13 cellular contexts compared by ENCODE assay signal in genomic region chr6:1286972-1287600, GRCh38. TPM values are rescaled to one million over a fixed set of nuclear protein-coding genes. Genes with fewer than 3 reads are reported as not detected.
DNase-seq lines count a peak whose midpoint lies in the region; ATAC-seq and TF ChIP-seq lines count a peak whose summit lies in the region.
"Had no signal": no experiment of that assay in that cellular context is flagged by ENCODE, and none has a peak within 500 bp of the region (broad histone marks: within the 10 kb centered on the region; RNA-seq: fewer than 3 reads in every experiment).

No MANE protein-coding gene starts in this region.

- no peaks in the 10 kb centered on the region for H3K9me2 ChIP-seq in GM23248 (ENCODE audit: insufficient read depth)

- TF ChIP-seq POLR2A in stomach (IDR thresholded peaks at IDR 0.05) (no peak), uterus (IDR thresholded peaks at IDR 0.05) (no peak)

- peak; percentile 94 for DNase-seq in GM23248
- peak; percentile 89 for DNase-seq in RWPE1 (ENCODE audit: low spot score)
- peak; percentile 86 for DNase-seq in fibroblast of mammary gland (ENCODE audit: low read depth)
- peak; percentile 43 for DNase-seq in stomach
- DNase-seq in stimulated activated CD8-positive, alpha-beta memory T cell treated with anti-CD3 and anti-CD28 coated beads, Interleukin-4, amount 100 ng/mL, for 48 hours: no peak
- no peak for DNase-seq in COLO668 (lab: John Stamatoyannopoulos, UW; ENCODE audit: unreplicated experiment)
- DNase-seq in uterus: no peak
- DNase-seq: activated CD8-positive, alpha-beta memory T cell treated with anti-CD3 and anti-CD28 coated beads for 24 hours; GDM1 had no signal

- in situ Hi-C loops in GM23248 (cut with MboI): no loop called here

- H3K9ac ChIP-seq in GM23248: peak overlapping the region; percentile 18; the same call in 1 of the 2 replicates
- H3K9ac ChIP-seq: parathyroid adenoma had no signal

- ATAC-seq in HG02588 (IDR thresholded peaks at IDR 0.05; ENCODE audit: unreplicated experiment): no peak

- no peak overlapping the region for H2AFZ ChIP-seq in GM23248
- H2AFZ ChIP-seq: parathyroid adenoma had no signal

- CTCF ChIA-PET in RWPE1 (lab: Yijun Ruan, JAX): interaction anchor here (0.7 kb wide), 1 partner anchor 64 kb away, joined by 3 read pairs; no protein-coding TSS in a partner anchor

- H3K79me2 ChIP-seq in GM23248 (ENCODE audit: insufficient read depth): no peaks in the 10 kb centered on the region
- H3K79me2 ChIP-seq: parathyroid adenoma had no signal

- 29 to 30% methylated on average over 8 of the region's 8 CpGs for WGBS in GM23248 (ENCODE audit: low coverage in 1 of 2, low lambda C conversion rate in 2 of 2, missing lambda C conversion rate in 2 of 2), 2 experiments
- 77 to 85% (median 82%) methylated on average over 8 of the region's 8 CpGs for WGBS in stomach, 5 donors

- H3K9me3 ChIP-seq in GM23248 (ENCODE audit: low read depth) (no peaks in the 10 kb centered on the region), stomach (no peaks in the 10 kb centered on the region), uterus (no peaks in the 10 kb centered on the region)

- peak overlapping the region; percentile 79 for H3K27ac ChIP-seq in GM23248
- peak overlapping the region; percentile 81 for H3K27ac ChIP-seq in RWPE1
- H3K27ac ChIP-seq in stomach: peak overlapping the region in 2 of 5 donors; percentile 43 to 79
- H3K27ac ChIP-seq in uterus: no peak overlapping the region
- H3K27ac ChIP-seq: parathyroid adenoma had no signal

- H3K4me1 ChIP-seq in GM23248 (ENCODE audit: insufficient read depth) (peaks cover 32% of the 10 kb centered on the region), stomach (peaks cover 5 to 12% (median 6%) of the 10 kb centered on the region in 4 donors), uterus (no peaks in the 10 kb centered on the region)
- H3K4me1 ChIP-seq: parathyroid adenoma had no signal

- no peak for TF ChIP-seq CTCF in RWPE1 (conservative IDR thresholded peaks at IDR 0.05; ENCODE audit: low read depth)
- no peak for TF ChIP-seq CTCF in fibroblast of mammary gland (conservative IDR thresholded peaks at IDR 0.05; ENCODE audit: control insufficient read depth, insufficient read depth, low read depth, low read length)
- TF ChIP-seq CTCF in stomach (IDR thresholded peaks at IDR 0.05): no peak
- no peak for TF ChIP-seq CTCF in uterus (IDR thresholded peaks at IDR 0.05)

- POLR2A ChIA-PET in RWPE1 (lab: Yijun Ruan, JAX; ENCODE audit: low non-redundant PET): no interaction called here

- no peaks in the 10 kb centered on the region for H4K20me1 ChIP-seq in GM23248 (ENCODE audit: insufficient read depth)

- no peak overlapping the region for H3K4me3 ChIP-seq in GM23248
- no peak overlapping the region for H3K4me3 ChIP-seq in fibroblast of mammary gland (ENCODE audit: control insufficient read depth, low read depth, low read length)
- H3K4me3 ChIP-seq in stomach: no peak overlapping the region
- H3K4me3 ChIP-seq in uterus: no peak overlapping the region

- intact Hi-C loops in stomach (cut with DNase I; ENCODE audit: low total_unique reads): no loop called here
- intact Hi-C loops in uterus (cut with DNase I; ENCODE audit: low total_unique reads): no loop called here

- H3K27me3 ChIP-seq in GM23248 (replicated peaks; ENCODE audit: insufficient read depth): no peaks in the 10 kb centered on the region
- no peaks in the 10 kb centered on the region for H3K27me3 ChIP-seq in stomach
- no peaks in the 10 kb centered on the region for H3K27me3 ChIP-seq in uterus

- peak overlapping the region; percentile 35 for H3K4me2 ChIP-seq in GM23248 (ENCODE audit: unreplicated experiment)

- peaks cover 41% of the 10 kb centered on the region for H3F3A ChIP-seq in GM23248 (ENCODE audit: insufficient read depth)

- H3K36me3 ChIP-seq in GM23248 (ENCODE audit: low read depth) (no peaks in the 10 kb centered on the region), stomach (no peaks in the 10 kb centered on the region), uterus (no peaks in the 10 kb centered on the region)

- TF ChIP-seq EP300 in stomach (IDR thresholded peaks at IDR 0.05): no peak

RNA-seq across cellular contexts. Expression of gene FOXQ1, which starts 24.8 kb away (rescaled TPM):
- total RNA-seq in GM23248 (2014; rRNA removed; shearing (Covaris generic)): under 0.01 TPM in 1 of 2 replicates, not detected in the other
- polyA plus RNA-seq in GM23248 (2016; fragmentation: Nextera tagmentation; extraction: Ambion mirVana): not detected in 2 replicates
- total RNA-seq in stomach: 10 to 100 TPM in 4 of 5 donors, not detected in 1; 13.4 to 97.7 (median 38.2) TPM
- polyA plus RNA-seq in stomach: 10 to 100 TPM; 11.7 to 95.6 (median 17.4) TPM
- total RNA-seq in uterus: under 1 TPM in 2 of 4 donors, not detected in 2; 0.18 to 0.48 TPM
- total RNA-seq: cardiac septum, SK-MEL-5 had no signal

Comparison
In these comparisons a context has a peak if more than half of its experiments do, and no peak if none do; other contexts are left out.
1. DNase-seq: peak in GM23248 (single experiment), RWPE1 (single experiment), fibroblast of mammary gland (single experiment) and stomach (single experiment); none in stimulated activated CD8-positive, alpha-beta memory T cell treated with anti-CD3 and anti-CD28 coated beads, Interleukin-4, amount 100 ng/mL, for 48 hours (single experiment), COLO668 (single experiment) and uterus (0 of 2).
2. H3K27ac ChIP-seq: peak in GM23248 (single experiment) and RWPE1 (single experiment); none in uterus (0 of 2).